ENCODE assay signal across 12 cellular contexts in the genomic region with DNA sequence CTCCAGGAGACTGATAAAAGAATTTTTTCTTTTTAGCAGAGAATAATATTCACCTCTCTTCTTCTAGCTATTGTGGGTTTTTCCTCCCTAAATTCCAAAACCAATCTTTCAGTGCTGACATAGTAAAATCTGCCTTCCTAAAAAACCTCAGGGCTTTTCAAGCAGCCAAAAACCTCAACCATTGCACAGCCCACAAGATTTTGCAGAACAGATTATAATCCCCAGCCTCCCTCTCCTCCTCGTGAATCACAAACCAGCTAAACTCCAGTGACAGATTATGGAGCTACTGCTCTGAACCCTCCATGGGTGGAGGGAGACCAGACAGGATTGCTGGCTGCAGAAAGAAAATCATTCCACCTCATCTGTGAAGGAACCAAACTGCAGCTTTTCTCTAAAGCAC.
"Had no signal": no experiment of that assay in that cellular context is flagged by ENCODE, and none has a peak within 500 bp of the region (broad histone marks: within the 10 kb centered on the region; RNA-seq: fewer than 3 reads in every experiment).

No MANE protein-coding gene starts in this region.

- H3K4me1 ChIP-seq: right atrium auricular region had no signal

- H3K4me1 Mint-ChIP-seq: naive thymus-derived CD4-positive, alpha-beta T cell had no signal

- H3K27ac ChIP-seq: neutrophil, right atrium auricular region had no signal

- H3K27me3 Mint-ChIP-seq: activated naive CD8-positive, alpha-beta T cell had no signal

- H3K9me3 Mint-ChIP-seq: activated T-cell treated with anti-CD3 and anti-CD28 coated beads, Interleukin-2, amount 50 U/mL, for 4 hours; T-helper 2 cell treated with Interferon-gamma antibody and Interleukin-4, amounts not matched to agents 5 μg/mL and 100 μg/mL, for 36 hours had no signal

- H3K4me3 Mint-ChIP-seq: activated naive CD8-positive, alpha-beta T cell; activated T-cell treated with anti-CD3 and anti-CD28 coated beads, Interleukin-2, amount 50 U/mL, for 4 hours; naive thymus-derived CD4-positive, alpha-beta T cell; T-helper 2 cell treated with Interferon-gamma antibody and Interleukin-4, amounts not matched to agents 5 μg/mL and 100 μg/mL, for 36 hours had no signal

- H3K36me3 ChIP-seq: neutrophil, right atrium auricular region, transverse colon had no signal

- H3K36me3 Mint-ChIP-seq: activated naive CD8-positive, alpha-beta T cell; naive thymus-derived CD4-positive, alpha-beta T cell had no signal

- DNase-seq: activated CD4-positive, alpha-beta T cell treated with anti-CD3 and anti-CD28 coated beads, Interleukin-2, amount 50 U/mL, for 48 hours; activated gamma-delta T cell; activated T-cell treated with anti-CD3 and anti-CD28 coated beads, Interleukin-2, amount 50 U/mL, for 4 hours; naive thymus-derived CD4-positive, alpha-beta T cell; transverse colon had no signal

- H3K27ac Mint-ChIP-seq: activated naive CD8-positive, alpha-beta T cell; naive thymus-derived CD4-positive, alpha-beta T cell; T-helper 2 cell treated with Interferon-gamma antibody and Interleukin-4, amounts not matched to agents 5 μg/mL and 100 μg/mL, for 36 hours had no signal

- H3K4me3 ChIP-seq: lung, right atrium auricular region, skin epidermis, transverse colon had no signal

- H3K27me3 ChIP-seq: right atrium auricular region, transverse colon had no signal

- H3K9me3 ChIP-seq: neutrophil, right atrium auricular region, transverse colon had no signal

- ATAC-seq: activated CD4-positive, CD25-positive, alpha-beta regulatory T cell treated with anti-CD3 and anti-CD28 coated beads, Interleukin-2, amount 50 U/mL, for 24 hours; activated T-cell treated with anti-CD3 and anti-CD28 coated beads, Interleukin-2, amount 50 U/mL, for 4 hours; naive thymus-derived CD4-positive, alpha-beta T cell had no signal
